In the genomic region with DNA sequence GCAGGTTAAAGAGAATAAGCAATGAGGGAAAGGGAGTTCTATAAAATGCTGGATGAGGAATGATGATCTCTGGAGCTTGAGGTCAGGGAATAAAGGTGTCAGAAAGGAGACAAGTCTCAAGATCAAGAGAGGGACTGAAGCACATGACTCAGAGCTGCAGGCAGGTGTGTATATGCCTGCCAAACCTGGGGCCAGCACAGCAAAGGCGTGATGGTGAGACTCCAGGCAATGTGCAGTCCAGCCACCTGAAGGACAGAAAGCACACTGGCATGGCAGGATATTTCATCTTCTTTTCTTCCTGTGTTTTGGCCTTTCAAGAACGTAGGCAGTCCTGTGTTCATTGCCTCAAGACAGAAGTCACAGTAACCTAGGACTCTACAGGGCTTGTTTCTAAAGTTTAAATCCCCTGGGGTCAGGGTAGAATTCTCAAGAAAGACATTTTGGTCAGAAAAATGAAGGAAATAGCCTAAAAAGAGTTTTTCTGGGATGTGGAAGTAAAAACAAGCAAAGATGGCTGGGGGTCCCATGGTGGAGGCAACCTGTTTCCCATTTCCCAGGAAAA, we compare ENCODE assay signal across 30 cellular contexts. TPM values are rescaled to one million over a fixed set of nuclear protein-coding genes. Genes with fewer than 3 reads are reported as not detected.
"Had no signal": no experiment of that assay in that cellular context is flagged by ENCODE, and none has a peak within 500 bp of the region (broad histone marks: within the 10 kb centered on the region; RNA-seq: fewer than 3 reads in every experiment).

No MANE protein-coding gene starts in this region.

- H3K4me3 ChIP-seq: adrenal gland, cardiac muscle cell, PC-9 had no signal

- H2AFZ ChIP-seq: PC-9 had no signal

- H3K4me2 ChIP-seq: PC-9 had no signal

- H3K9me3 ChIP-seq: adrenal gland had no signal

- H3K9me3 Mint-ChIP-seq: activated CD4-positive, alpha-beta T cell treated with anti-CD3 and anti-CD28 coated beads, Interleukin-2, amount 10 ng/mL, durations not matched to agents 24 days and 14 days; activated naive CD4-positive, alpha-beta T cell treated with anti-CD3 and anti-CD28 coated beads, Interleukin-2, amount 50 U/mL, for 72 hours; activated T-cell treated with anti-CD3 and anti-CD28 coated beads, Interleukin-2, amount 50 U/mL, for 24 hours; activated T-helper 2 cell treated with anti-CD3 and anti-CD28 coated beads, Interferon-gamma antibody, Interleukin-2, Interleukin-4, amounts not matched to agents 10 μg/mL and 5 μg/mL and 100 μg/mL, durations not matched to agents 14 hours and 24 hours and 36 hours; central memory CD8-positive, alpha-beta T cell had no signal

- H3K36me3 ChIP-seq: adrenal gland, brain microvascular endothelial cell, cardiac muscle cell had no signal

- DNase-seq: activated CD4-positive, alpha-beta T cell treated with anti-CD3 and anti-CD28 coated beads, Interleukin-2, amount 10 ng/mL, durations not matched to agents 24 days and 14 days; activated CD4-positive, alpha-beta T cell treated with anti-CD3 and anti-CD28 coated beads, Interleukin-2, amount 50 U/mL, for 4 hours; activated CD8-positive, alpha-beta T cell treated with anti-CD3 and anti-CD28 coated beads, Interleukin-2, amount 10 ng/mL, durations not matched to agents 7 days and 5 days; activated gamma-delta T cell; activated naive CD4-positive, alpha-beta T cell treated with Interleukin-2 at 50 U/mL for 16 hours; activated T-cell treated with anti-CD3 and anti-CD28 coated beads, Interleukin-2, amount 50 U/mL, for 24 hours; adrenal gland; brain microvascular endothelial cell; NCI-H1105; NCI-H1417 treated with DMSO at 0.1 percent for 48 hours; NCI-H187 treated with DMSO at 0.1 percent for 48 hours; NCI-H2081; NCI-H226; NCI-H446 treated with DMSO at 0.1 percent for 48 hours; NCI-H524; NCI-H69; NCI-H82; PC-9; Right ventricle myocardium superior; SW 1271; T-helper 1 cell; T-helper 2 cell; T-helper 9 cell had no signal

- ATAC-seq: activated CD8-positive, alpha-beta T cell treated with anti-CD3 and anti-CD28 coated beads, Interleukin-2, amount 10 ng/mL, durations not matched to agents 7 days and 5 days; activated naive CD4-positive, alpha-beta T cell treated with anti-CD3 and anti-CD28 coated beads, Interleukin-2, amount 50 U/mL, for 72 hours had no signal

- H3K4me1 Mint-ChIP-seq: activated CD4-positive, alpha-beta T cell treated with anti-CD3 and anti-CD28 coated beads, Interleukin-2, amount 10 ng/mL, durations not matched to agents 24 days and 14 days; central memory CD8-positive, alpha-beta T cell had no signal

- H3K36me3 Mint-ChIP-seq: activated naive CD4-positive, alpha-beta T cell treated with anti-CD3 and anti-CD28 coated beads, Interleukin-2, amount 50 U/mL, for 72 hours had no signal

- H3K27ac ChIP-seq: adrenal gland, brain microvascular endothelial cell, cardiac muscle cell, PC-9 had no signal

- H3K27me3 ChIP-seq: brain microvascular endothelial cell had no signal

- H3K4me3 Mint-ChIP-seq: activated CD4-positive, alpha-beta T cell treated with anti-CD3 and anti-CD28 coated beads, Interleukin-2, amount 10 ng/mL, durations not matched to agents 24 days and 14 days; activated CD8-positive, alpha-beta T cell treated with anti-CD3 and anti-CD28 coated beads, Interleukin-2, amount 10 ng/mL, durations not matched to agents 7 days and 5 days; activated T-cell treated with anti-CD3 and anti-CD28 coated beads, Interleukin-2, amount 50 U/mL, for 24 hours; central memory CD8-positive, alpha-beta T cell had no signal

- H3K4me1 ChIP-seq: adrenal gland had no signal

- H3K27ac Mint-ChIP-seq: activated CD4-positive, alpha-beta T cell treated with anti-CD3 and anti-CD28 coated beads, Interleukin-2, amount 10 ng/mL, durations not matched to agents 24 days and 14 days; activated CD8-positive, alpha-beta T cell treated with anti-CD3 and anti-CD28 coated beads, Interleukin-2, amount 10 ng/mL, durations not matched to agents 7 days and 5 days; activated naive CD4-positive, alpha-beta T cell treated with anti-CD3 and anti-CD28 coated beads, Interleukin-2, amount 50 U/mL, for 72 hours; activated T-cell treated with anti-CD3 and anti-CD28 coated beads, Interleukin-2, amount 50 U/mL, for 24 hours; activated T-helper 2 cell treated with anti-CD3 and anti-CD28 coated beads, Interferon-gamma antibody, Interleukin-2, Interleukin-4, amounts not matched to agents 10 μg/mL and 5 μg/mL and 100 μg/mL, durations not matched to agents 14 hours and 24 hours and 36 hours had no signal

RNA-seq across cellular contexts. Expression of a gene that starts 55.5 kb away (rescaled TPM):
- total RNA-seq: activated CD4-positive, alpha-beta T cell treated with anti-CD3 and anti-CD28 coated beads, Interleukin-2, amount 10 ng/mL, durations not matched to agents 24 days and 14 days; activated CD8-positive, alpha-beta T cell treated with anti-CD3 and anti-CD28 coated beads, Interleukin-2, amount 10 ng/mL, durations not matched to agents 7 days and 5 days; activated naive CD4-positive, alpha-beta T cell treated with anti-CD3 and anti-CD28 coated beads, Interleukin-2, amount 50 U/mL, for 72 hours; activated T-helper 2 cell treated with anti-CD3 and anti-CD28 coated beads, Interferon-gamma antibody, Interleukin-2, Interleukin-4, amounts not matched to agents 10 μg/mL and 5 μg/mL and 100 μg/mL, durations not matched to agents 14 hours and 24 hours and 36 hours; adrenal gland; cardiac muscle cell; chondrocyte; M059J; OCI-LY7; PC-9; Right ventricle myocardium superior had no signal
- polyA plus RNA-seq: adrenal gland, cardiac muscle cell had no signal
